In the genomic region with DNA sequence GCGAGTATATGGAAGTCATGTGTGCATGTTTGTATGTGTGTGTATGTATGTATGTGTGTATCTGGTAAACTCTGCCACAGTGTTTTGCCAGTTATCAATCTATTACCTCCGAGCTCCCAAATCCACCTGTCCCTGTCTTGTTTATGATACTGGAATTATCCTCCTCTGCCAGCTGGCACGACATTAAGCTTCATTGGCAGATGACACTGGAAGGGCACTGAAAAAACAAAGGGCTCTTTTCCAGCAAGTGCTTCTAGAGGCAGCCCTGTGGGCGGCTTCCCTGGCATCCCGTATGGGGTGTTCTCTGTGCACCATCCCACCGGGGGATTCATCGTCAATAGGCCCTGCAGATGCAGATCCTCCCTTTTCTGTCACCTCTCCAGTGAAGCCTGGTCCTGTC, we compare ENCODE assay signal across 12 cellular contexts.
"Had no signal": no experiment of that assay in that cellular context is flagged by ENCODE, and none has a peak within 500 bp of the region (broad histone marks: within the 10 kb centered on the region; RNA-seq: fewer than 3 reads in every experiment).

No MANE protein-coding gene starts in this region.

- H3K9me3 Mint-ChIP-seq: activated CD8-positive, alpha-beta T cell treated with anti-CD3 and anti-CD28 coated beads for 36 hours; activated naive CD4-positive, alpha-beta T cell treated with anti-CD3 and anti-CD28 coated beads for 36 hours; natural killer cell treated with Interleukin-12 subunit alpha and Interleukin-12 subunit beta and Interleukin-15 and Interleukin-18, amount 100 ng/mL, for 72 hours; stimulated activated naive B cell treated with anti-CD40 and anti-IgM and Interleukin-4, amounts not matched to agents 10 μg/mL and 1 μg/mL and 100 μg/mL, for 72 hours; T-helper 2 cell treated with Interferon-gamma antibody and Interleukin-4, amounts not matched to agents 5 μg/mL and 100 μg/mL, for 36 hours had no signal

- ATAC-seq: activated CD8-positive, alpha-beta T cell treated with anti-CD3 and anti-CD28 coated beads for 36 hours; body of pancreas; natural killer cell treated with Interleukin-12 subunit alpha and Interleukin-12 subunit beta and Interleukin-15 and Interleukin-18, amount 100 ng/mL, for 72 hours; stimulated activated naive B cell treated with anti-CD40 and anti-IgM and Interleukin-4, amounts not matched to agents 10 μg/mL and 1 μg/mL and 100 μg/mL, for 72 hours; upper lobe of right lung had no signal

- H3K4me3 Mint-ChIP-seq: activated CD8-positive, alpha-beta T cell treated with anti-CD3 and anti-CD28 coated beads for 36 hours; activated naive CD4-positive, alpha-beta T cell treated with anti-CD3 and anti-CD28 coated beads for 36 hours; natural killer cell treated with Interleukin-12 subunit alpha and Interleukin-12 subunit beta and Interleukin-15 and Interleukin-18, amount 100 ng/mL, for 72 hours; stimulated activated naive B cell treated with anti-CD40 and anti-IgM and Interleukin-4, amounts not matched to agents 10 μg/mL and 1 μg/mL and 100 μg/mL, for 72 hours; T-helper 2 cell treated with Interferon-gamma antibody and Interleukin-4, amounts not matched to agents 5 μg/mL and 100 μg/mL, for 36 hours had no signal

- H3K27ac Mint-ChIP-seq: activated CD8-positive, alpha-beta T cell treated with anti-CD3 and anti-CD28 coated beads for 36 hours; activated naive CD4-positive, alpha-beta T cell treated with anti-CD3 and anti-CD28 coated beads for 36 hours; natural killer cell treated with Interleukin-12 subunit alpha and Interleukin-12 subunit beta and Interleukin-15 and Interleukin-18, amount 100 ng/mL, for 72 hours; stimulated activated naive B cell treated with anti-CD40 and anti-IgM and Interleukin-4, amounts not matched to agents 10 μg/mL and 1 μg/mL and 100 μg/mL, for 72 hours; T-helper 2 cell treated with Interferon-gamma antibody and Interleukin-4, amounts not matched to agents 5 μg/mL and 100 μg/mL, for 36 hours had no signal

- H3K36me3 Mint-ChIP-seq: natural killer cell treated with Interleukin-12 subunit alpha and Interleukin-12 subunit beta and Interleukin-15 and Interleukin-18, amount 100 ng/mL, for 72 hours; stimulated activated naive B cell treated with anti-CD40 and anti-IgM and Interleukin-4, amounts not matched to agents 10 μg/mL and 1 μg/mL and 100 μg/mL, for 72 hours had no signal

- H3K4me1 Mint-ChIP-seq: stimulated activated naive B cell treated with anti-CD40 and anti-IgM and Interleukin-4, amounts not matched to agents 10 μg/mL and 1 μg/mL and 100 μg/mL, for 72 hours had no signal

- DNase-seq: activated CD4-positive, alpha-beta T cell treated with anti-CD3 and anti-CD28 coated beads for 48 hours; activated CD8-positive, alpha-beta T cell treated with anti-CD3 and anti-CD28 coated beads for 36 hours; activated naive CD4-positive, alpha-beta T cell treated with anti-CD3 and anti-CD28 coated beads for 36 hours; activated T-cell treated with anti-CD3 and anti-CD28 coated beads, Interleukin-2, amount 50 U/mL, for 1 hour; body of pancreas; colonic mucosa; foreskin melanocyte; spleen; stimulated activated naive B cell treated with anti-CD40 and anti-IgM and Interleukin-4, amounts not matched to agents 10 μg/mL and 1 μg/mL and 100 μg/mL, for 72 hours; upper lobe of right lung had no signal
